In the genomic region with DNA sequence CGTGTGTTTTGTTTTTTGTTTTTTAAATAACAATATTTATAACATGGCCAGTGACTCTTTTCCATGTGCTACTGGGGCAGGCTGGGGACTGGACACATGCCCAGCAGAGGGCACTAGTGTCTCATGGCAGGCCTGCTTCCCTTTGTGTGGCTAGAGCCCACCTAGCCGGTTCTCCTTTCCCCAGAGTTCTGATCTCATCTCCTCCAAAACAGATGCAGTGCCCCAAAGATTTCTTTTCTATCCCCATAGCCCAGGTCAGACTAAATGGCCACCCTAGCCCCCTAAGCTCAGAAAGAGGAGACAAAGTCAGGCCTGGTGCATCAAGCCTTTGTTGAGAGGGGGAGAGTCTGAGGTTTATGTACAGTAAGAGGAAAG, we compare ENCODE assay signal across 8 cellular contexts. TPM values are rescaled to one million over a fixed set of nuclear protein-coding genes. Genes with fewer than 3 reads are reported as not detected.
DNase-seq lines count a peak whose midpoint lies in the region; ATAC-seq and TF ChIP-seq lines count a peak whose summit lies in the region.

No MANE protein-coding gene starts in this region.

- peak; percentile 58 for ATAC-seq in GM19395 (IDR thresholded peaks at IDR 0.05; ENCODE audit: unreplicated experiment)
- peak; percentile 93 for ATAC-seq in activated CD4-positive, alpha-beta T cell treated with anti-CD3 and anti-CD28 coated beads for 36 hours
- peak; percentile 84 for ATAC-seq in left colon
- no peak for ATAC-seq in HG02981 (IDR thresholded peaks at IDR 0.05; ENCODE audit: unreplicated experiment)

- no peak overlapping the region for H3K4me3 ChIP-seq in AG09309 (ENCODE audit: control insufficient read depth, low read depth, low read length)

- no peaks in the 10 kb centered on the region for H3K27me3 Mint-ChIP-seq in activated CD4-positive, alpha-beta T cell treated with anti-CD3 and anti-CD28 coated beads for 36 hours

- H3K9me3 Mint-ChIP-seq in activated CD4-positive, alpha-beta T cell treated with anti-CD3 and anti-CD28 coated beads for 36 hours (ENCODE audit: low read depth): no peaks in the 10 kb centered on the region

- peak overlapping the region; percentile 78 for H3K27ac Mint-ChIP-seq in activated CD4-positive, alpha-beta T cell treated with anti-CD3 and anti-CD28 coated beads for 36 hours

- DNase-seq in AG09309 (ENCODE audit: low read depth) (peak; percentile 29), NCI-H2196 (lab: John Stamatoyannopoulos, UW; ENCODE audit: unreplicated experiment) (peak; percentile 72), cerebellar cortex (ENCODE audit: low spot score) (peak; percentile 86), left colon (peak; percentile 63 to 85)
- DNase-seq in activated CD4-positive, alpha-beta T cell treated with anti-CD3 and anti-CD28 coated beads for 36 hours: peak; percentile 89
- peak; percentile 85 for DNase-seq in stimulated activated CD4-positive, alpha-beta T cell treated with anti-CD3 and anti-CD28 coated beads, Interleukin-4, amount 100 ng/mL, for 24 hours

- POLR2A ChIA-PET in activated CD4-positive, alpha-beta T cell treated with anti-CD3 and anti-CD28 coated beads for 36 hours (lab: Charles Lee): no interaction called here

- H3K36me3 Mint-ChIP-seq in activated CD4-positive, alpha-beta T cell treated with anti-CD3 and anti-CD28 coated beads for 36 hours (ENCODE audit: low read depth): peaks cover 18% of the 10 kb centered on the region

- no peak overlapping the region for H3K4me3 Mint-ChIP-seq in activated CD4-positive, alpha-beta T cell treated with anti-CD3 and anti-CD28 coated beads for 36 hours

- intact Hi-C loops in activated CD4-positive, alpha-beta T cell treated with anti-CD3 and anti-CD28 coated beads for 36 hours (cut with DNase I, micrococcal nuclease): loop anchor here (1.0 to 2.0 kb wide), 5 partner anchors 18 to 194 kb away; a partner anchor contains a TSS
- intact Hi-C loops in left colon (cut with DNase I, micrococcal nuclease): loop anchor here in 1 of 2 donors (5.0 kb wide), 1 partner anchor 63 kb away; a partner anchor contains a TSS

- CTCF ChIA-PET in activated CD4-positive, alpha-beta T cell treated with anti-CD3 and anti-CD28 coated beads for 36 hours (lab: Charles Lee): interaction anchor here (0.5 to 21.5 kb wide), 24 partner anchors 8 to 195 kb away, joined by 3 to 332 read pairs (median 4); a partner anchor contains a TSS

- peak; percentile 99 for TF ChIP-seq CTCF in AG09309 (IDR thresholded peaks at IDR 0.05; ENCODE audit: control insufficient read depth, insufficient read depth, low read depth, low read length, missing control alignments)

- peaks cover 18% of the 10 kb centered on the region for H3K4me1 Mint-ChIP-seq in activated CD4-positive, alpha-beta T cell treated with anti-CD3 and anti-CD28 coated beads for 36 hours

RNA-seq across cellular contexts. Expression of a gene that starts 21.2 kb away (rescaled TPM):
- total RNA-seq in activated CD4-positive, alpha-beta T cell treated with anti-CD3 and anti-CD28 coated beads for 36 hours: 1 to 10 TPM; 6.9 to 8.1 TPM
- 10 to 100 TPM; 12.6 to 13.6 TPM for total RNA-seq in left colon

RNA-seq across cellular contexts. Expression of a gene that starts 39.2 kb away (rescaled TPM):
- under 1 TPM; 0.05 to 0.07 TPM for total RNA-seq in activated CD4-positive, alpha-beta T cell treated with anti-CD3 and anti-CD28 coated beads for 36 hours
- total RNA-seq in left colon: under 1 TPM; 0.25 to 0.31 TPM

Comparison
In these comparisons a context has a peak if more than half of its experiments do, and no peak if none do; other contexts are left out.
1. DNase-seq: peak in every context shown above with its lines; median percentile 89 in activated CD4-positive, alpha-beta T cell treated with anti-CD3 and anti-CD28 coated beads for 36 hours; 86 in cerebellar cortex; 85 in stimulated activated CD4-positive, alpha-beta T cell treated with anti-CD3 and anti-CD28 coated beads, Interleukin-4, amount 100 ng/mL, for 24 hours; 74 in left colon; 72 in NCI-H2196; 29 in AG09309.